In the genomic region with DNA sequence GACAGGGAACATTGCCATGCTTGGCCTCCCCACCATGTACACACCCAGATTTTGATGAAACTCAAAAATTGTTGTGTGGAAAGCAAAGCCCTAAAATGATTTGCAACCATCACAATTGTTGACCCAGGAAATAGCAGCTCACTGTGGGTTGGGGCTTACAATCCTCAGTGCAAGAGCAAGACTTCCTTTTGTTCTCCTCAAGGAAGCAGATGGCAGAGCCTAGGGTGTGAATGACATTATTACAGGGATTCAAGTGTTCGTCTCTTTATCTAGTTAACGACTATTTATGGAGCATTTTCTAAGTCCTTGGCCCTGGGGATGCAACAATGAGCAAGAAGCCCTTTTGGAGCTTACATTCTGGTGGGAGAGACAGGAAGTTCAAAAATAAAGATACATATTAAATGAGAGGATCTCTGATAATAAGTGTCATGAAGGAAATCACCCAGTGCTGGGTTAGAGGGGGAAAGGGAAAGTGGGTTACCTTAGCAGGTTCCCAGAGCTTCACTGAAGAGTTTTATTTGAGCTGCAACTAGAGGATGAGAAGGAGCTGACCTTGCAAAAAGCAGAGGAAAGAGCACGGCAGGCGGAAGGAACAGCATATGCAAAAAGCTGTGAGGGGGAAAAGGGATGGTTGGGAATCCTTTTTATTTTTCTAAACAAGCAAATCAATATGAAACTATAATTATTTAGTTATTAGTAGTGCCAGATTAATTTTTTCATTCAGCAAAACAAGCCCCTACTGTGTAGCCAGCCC, we compare ENCODE assay signal across 10 cellular contexts. TPM values are rescaled to one million over a fixed set of nuclear protein-coding genes. Genes with fewer than 3 reads are reported as not detected.
DNase-seq lines count a peak whose midpoint lies in the region; ATAC-seq and TF ChIP-seq lines count a peak whose summit lies in the region.
"Had no signal": no experiment of that assay in that cellular context is flagged by ENCODE, and none has a peak within 500 bp of the region (broad histone marks: within the 10 kb centered on the region; RNA-seq: fewer than 3 reads in every experiment).

No MANE protein-coding gene starts in this region.

- intact Hi-C loops in posterior cingulate gyrus (cut with DNase I) = no loop called here

- peaks cover 16% of the 10 kb centered on the region for H3K27me3 Mint-ChIP-seq in GM23338 (ENCODE audit: insufficient read depth, low read depth, poor library complexity)

- peaks cover 59% of the 10 kb centered on the region for H3K4me1 ChIP-seq in GM23338 (ENCODE audit: insufficient read depth)
- peaks cover 18% of the 10 kb centered on the region for H3K4me1 ChIP-seq in mesenchymal stem cell (ENCODE audit: control insufficient read depth, insufficient read depth, low read depth, low read length)

- peak overlapping the region; percentile 64 for H3K4me2 ChIP-seq in GM23338
- H3K4me2 ChIP-seq in mesenchymal stem cell (ENCODE audit: low read length, poor library complexity, severe bottlenecking) = no peak overlapping the region

- no peak overlapping the region for H2AK5ac ChIP-seq in mesenchymal stem cell (ENCODE audit: low read length, severe bottlenecking)

- no peak overlapping the region for H2BK120ac ChIP-seq in mesenchymal stem cell (ENCODE audit: low read depth, low read length)

- H3K36me3 ChIP-seq in GM23338 (ENCODE audit: insufficient read depth) = no peaks in the 10 kb centered on the region
- H3K36me3 ChIP-seq in SK-N-MC (ENCODE audit: insufficient read depth, low read length) = no peaks in the 10 kb centered on the region
- H3K36me3 ChIP-seq in mesenchymal stem cell (ENCODE audit: control insufficient read depth in 1 of 2, insufficient read depth in 2 of 2, low read depth in 1 of 2, low read length in 2 of 2) = no peaks in the 10 kb centered on the region
- H3K36me3 ChIP-seq: left ventricle myocardium inferior had no signal

- H3K4ac ChIP-seq in mesenchymal stem cell (ENCODE audit: low read depth in 1 of 2, low read length in 2 of 2) = no peak overlapping the region

- no peaks in the 10 kb centered on the region for H3K9me3 ChIP-seq in SK-N-MC (ENCODE audit: low read depth, low read length)
- H3K9me3 ChIP-seq in mesenchymal stem cell (ENCODE audit: control insufficient read depth, low read length) = no peaks in the 10 kb centered on the region
- H3K9me3 ChIP-seq: left ventricle myocardium inferior had no signal

- peak overlapping the region; percentile 18; the same call in 1 of the 2 replicates for H3K4me3 ChIP-seq in GM23338
- peak overlapping the region; percentile 60 for H3K4me3 ChIP-seq in SK-N-MC
- no peak overlapping the region for H3K4me3 ChIP-seq in mesenchymal stem cell (ENCODE audit: insufficient read depth in 1 of 2, low read depth in 1 of 2, low read length in 2 of 2)
- H3K4me3 ChIP-seq: left ventricle myocardium inferior had no signal

- H2AFZ ChIP-seq in GM23338 (no peak overlapping the region), mesenchymal stem cell (ENCODE audit: low read depth, low read length) (no peak overlapping the region)

- no peak overlapping the region for H3K14ac ChIP-seq in mesenchymal stem cell (ENCODE audit: low read length in 2 of 2)

- no peaks in the 10 kb centered on the region for H3K79me2 ChIP-seq in GM23338 (replicated peaks; ENCODE audit: insufficient read depth)

- peak overlapping the region; percentile 37 for H3K4me3 Mint-ChIP-seq in GM23338

- H3K9ac ChIP-seq in SK-N-MC (ENCODE audit: insufficient read length) (no peak overlapping the region), mesenchymal stem cell (ENCODE audit: low read length) (no peak overlapping the region)

- peak overlapping the region; percentile 41 for H4K8ac ChIP-seq in mesenchymal stem cell (ENCODE audit: low read length)

- H3K18ac ChIP-seq in mesenchymal stem cell (ENCODE audit: low read depth in 1 of 2, low read length in 2 of 2) = peak overlapping the region; percentile 71 to 90

- H2BK5ac ChIP-seq in mesenchymal stem cell (ENCODE audit: low read depth, low read length, poor library complexity, severe bottlenecking) = no peak overlapping the region

- no peak overlapping the region for H2BK15ac ChIP-seq in mesenchymal stem cell (ENCODE audit: low read depth, poor library complexity, severe bottlenecking)

- no peaks in the 10 kb centered on the region; the same call in 2 of the 3 replicates for H3K36me3 Mint-ChIP-seq in GM23338 (ENCODE audit: low read depth)

- H3F3A ChIP-seq in GM23338 (replicated peaks; ENCODE audit: low read depth) = peaks cover 38% of the 10 kb centered on the region

- peak overlapping the region; percentile 83 for H4K91ac ChIP-seq in mesenchymal stem cell (ENCODE audit: low read length)

- H2BK12ac ChIP-seq in mesenchymal stem cell (ENCODE audit: low read length in 2 of 2) = peak overlapping the region in 1 of 2 experiments; percentile 12

- H3K27ac ChIP-seq in GM23338 (ENCODE audit: low read depth) (peak overlapping the region; percentile 98), SK-N-MC (peak overlapping the region; percentile 92), mesenchymal stem cell (ENCODE audit: low read length, poor library complexity, severe bottlenecking) (no peak overlapping the region)
- H3K27ac ChIP-seq: 22Rv1, left ventricle myocardium inferior had no signal

- WGBS in mesenchymal stem cell = 40% methylated on average over 4 of the region's 4 CpGs

- no peaks in the 10 kb centered on the region for H3K27me3 ChIP-seq in GM23338 (ENCODE audit: insufficient read depth)
- H3K27me3 ChIP-seq in mesenchymal stem cell (ENCODE audit: control insufficient read depth in 1 of 2, insufficient read depth in 1 of 2, low read length in 2 of 2) = peaks cover 3 to 8% of the 10 kb centered on the region in 2 experiments

- DNase-seq in DMS 273 (lab: John Stamatoyannopoulos, UW; ENCODE audit: unreplicated experiment) (peak; percentile 37), DMS 273 treated with DMSO at 0.1 percent for 48 hours (lab: John Stamatoyannopoulos, UW) (no peak), GM23338 (ENCODE audit: low spot score) (peak; percentile 56), SK-N-MC (ENCODE audit: low read depth, low spot score) (peak; percentile 77), mesenchymal stem cell (no peak), NCI-H526 (lab: John Stamatoyannopoulos, UW) (no peak), posterior cingulate gyrus (no peak)
- DNase-seq: left ventricle myocardium inferior had no signal

- H3K4me1 Mint-ChIP-seq in GM23338 = peaks cover 69% of the 10 kb centered on the region

- ATAC-seq in GM23338 (peak; percentile 20), HG03135 (IDR thresholded peaks at IDR 0.05; ENCODE audit: unreplicated experiment) (no peak)

- no peak for TF ChIP-seq CTCF in GM23338 (conservative IDR thresholded peaks at IDR 0.05; ENCODE audit: low read depth in 2 of 2)

- H3K79me1 ChIP-seq in mesenchymal stem cell (replicated peaks; ENCODE audit: low read length, poor library complexity, severe bottlenecking) = no peaks in the 10 kb centered on the region

- H3K9me3 Mint-ChIP-seq in GM23338 = no peaks in the 10 kb centered on the region

- H3K9me2 ChIP-seq in GM23338 (ENCODE audit: insufficient read depth) = 0 out of 2 replicates have a peak, but pooled peaks cover 7% of the 10 kb centered on the region

- no peak overlapping the region for H3K23ac ChIP-seq in mesenchymal stem cell (ENCODE audit: low read length in 2 of 2)

- H3K27ac Mint-ChIP-seq in GM23338 = peak overlapping the region; percentile 95

- no peaks in the 10 kb centered on the region for H4K20me1 ChIP-seq in GM23338 (replicated peaks; ENCODE audit: insufficient read depth)

RNA-seq across cellular contexts. Expression of gene ID3, which starts 38.5 kb away (rescaled TPM):
- total RNA-seq in GM23338 (2014; rRNA removed; shearing (Covaris generic)) = 153 and 164 TPM in 2 replicates
- 330 and 345 TPM in 2 replicates for polyA plus RNA-seq in GM23338 (2016; fragmentation: Nextera tagmentation; extraction: Ambion mirVana)
- 497 TPM for polyA plus RNA-seq in mesenchymal stem cell (2013, experiment 1 of 2)
- polyA plus RNA-seq in mesenchymal stem cell (2013, experiment 2 of 2) = 504 TPM

Comparison
In these comparisons a context has a peak if more than half of its experiments do, and no peak if none do; other contexts are left out.
1. DNase-seq: peak in DMS 273 (single experiment), GM23338 (single experiment) and SK-N-MC (single experiment); none in DMS 273 treated with DMSO at 0.1 percent for 48 hours (single experiment), mesenchymal stem cell (single experiment), NCI-H526 (0 of 2) and posterior cingulate gyrus (0 of 10).
2. H3K4me3 ChIP-seq: peak in GM23338 (single experiment) and SK-N-MC (single experiment); none in mesenchymal stem cell (0 of 2).